ENCODE assay signal across 23 cellular contexts in genomic region chr18:50796495-50796894, GRCh38. TPM values are rescaled to one million over a fixed set of nuclear protein-coding genes. Genes with fewer than 3 reads are reported as not detected.
DNase-seq lines count a peak whose midpoint lies in the region; ATAC-seq and TF ChIP-seq lines count a peak whose summit lies in the region.
"Had no signal": no experiment of that assay in that cellular context is flagged by ENCODE, and none has a peak within 500 bp of the region (broad histone marks: within the 10 kb centered on the region; RNA-seq: fewer than 3 reads in every experiment).

No MANE protein-coding gene starts in this region.

- H3K36me3 Mint-ChIP-seq in Caco-2 (ENCODE audit: insufficient read depth, unreplicated experiment): no peaks in the 10 kb centered on the region
- H3K36me3 Mint-ChIP-seq in activated T-helper 17 cell treated with anti-CD3 and anti-CD28 coated beads, Interleukin-2, amount 50 U/mL, for 72 hours (ENCODE audit: low read depth): no peaks in the 10 kb centered on the region
- H3K36me3 Mint-ChIP-seq: CD4-positive, alpha-beta memory T cell had no signal

- no peak overlapping the region for H3K4me3 ChIP-seq in Caco-2 (ENCODE audit: low read depth, low read length)
- no peak overlapping the region for H3K4me3 ChIP-seq in esophagus muscularis mucosa
- no peak overlapping the region for H3K4me3 ChIP-seq in parathyroid adenoma (ENCODE audit: low read depth, low read length)
- H3K4me3 ChIP-seq: BLaER1 treated with 17β-estradiol and CSF1 and Interleukin-3, amounts not matched to agents 10 nM and 100 nM; GM23248; PC-9 had no signal

- H3K27me3 ChIP-seq in Caco-2 (replicated peaks; ENCODE audit: control insufficient read depth, insufficient read depth, low read length) (no peaks in the 10 kb centered on the region), esophagus muscularis mucosa (no peaks in the 10 kb centered on the region), parathyroid adenoma (ENCODE audit: control insufficient read depth, insufficient read depth, low read length) (no peaks in the 10 kb centered on the region)
- H3K27me3 ChIP-seq: BLaER1 treated with 17β-estradiol and CSF1 and Interleukin-3, amounts not matched to agents 10 nM and 100 nM had no signal

- CTCF ChIA-PET in Caco-2 (lab: Charles Lee): no interaction called here

- H3K9me3 Mint-ChIP-seq in Caco-2 (ENCODE audit: unreplicated experiment): no peaks in the 10 kb centered on the region
- H3K9me3 Mint-ChIP-seq in activated T-helper 17 cell treated with anti-CD3 and anti-CD28 coated beads, Interleukin-2, amount 50 U/mL, for 72 hours: no peaks in the 10 kb centered on the region
- H3K9me3 Mint-ChIP-seq: H9 had no signal

- intact Hi-C loops in Caco-2 (cut with micrococcal nuclease; ENCODE audit: unreplicated experiment): no loop called here
- intact Hi-C loops in esophagus muscularis mucosa (cut with DNase I): no loop called here

- H3K4me2 ChIP-seq in parathyroid adenoma (ENCODE audit: low read length): no peak overlapping the region
- H3K4me2 ChIP-seq: BLaER1 treated with 17β-estradiol and CSF1 and Interleukin-3, amounts not matched to agents 10 nM and 100 nM; KMS-11; PC-9 had no signal

- H3K4me1 Mint-ChIP-seq in Caco-2 (ENCODE audit: low read depth, unreplicated experiment): peaks cover 7% of the 10 kb centered on the region
- H3K4me1 Mint-ChIP-seq in activated T-helper 17 cell treated with anti-CD3 and anti-CD28 coated beads, Interleukin-2, amount 50 U/mL, for 72 hours: no peaks in the 10 kb centered on the region
- H3K4me1 Mint-ChIP-seq: CD4-positive, alpha-beta memory T cell had no signal

- ATAC-seq in left lobe of liver: peak; percentile 61
- no peak for ATAC-seq in activated T-helper 17 cell treated with anti-CD3 and anti-CD28 coated beads, Interleukin-2, amount 50 U/mL, for 72 hours (replicated peaks)

- DNase-seq in Caco-2: peak; percentile 12 to 46
- DNase-seq in esophagus muscularis mucosa (ENCODE audit: extremely low spot score): peak; percentile 86
- DNase-seq in left lobe of liver (ENCODE audit: low spot score): no peak
- no peak for DNase-seq in T1000 (lab: John Stamatoyannopoulos, UW)
- no peak for DNase-seq in activated T-cell treated with anti-CD3 and anti-CD28 coated beads, Interleukin-2, amount 50 U/mL, for 1 hour
- DNase-seq in NCI-H446 treated with DMSO at 0.1 percent for 48 hours (lab: John Stamatoyannopoulos, UW): no peak
- DNase-seq: 8988T; CD4-positive, alpha-beta memory T cell; GM23248; H9; IMR-90; NCI-H1105 treated with DMSO at 0.1 percent for 48 hours; NCI-H2081; NCI-H2171 treated with DMSO at 0.1 percent for 48 hours; NCI-H526; PC-9; RPMI8226; SHP77 had no signal

- POLR2A ChIA-PET in Caco-2 (lab: Charles Lee): no interaction called here

- H3K36me3 ChIP-seq in Caco-2 (ENCODE audit: control insufficient read depth, insufficient read depth, low read length) (no peaks in the 10 kb centered on the region), esophagus muscularis mucosa (no peaks in the 10 kb centered on the region), parathyroid adenoma (ENCODE audit: control insufficient read depth, insufficient read depth, low read length) (no peaks in the 10 kb centered on the region)
- H3K36me3 ChIP-seq: BLaER1 treated with 17β-estradiol and CSF1 and Interleukin-3, amounts not matched to agents 10 nM and 100 nM had no signal

- no peak for TF ChIP-seq CTCF in Caco-2 (IDR thresholded peaks at IDR 0.05; ENCODE audit: insufficient read depth in 1 of 2, low read depth in 1 of 2, low read length in 1 of 2, severe bottlenecking in 1 of 2, unreplicated experiment in 1 of 2)
- TF ChIP-seq CTCF in esophagus muscularis mucosa (IDR thresholded peaks at IDR 0.05): no peak
- no peak for TF ChIP-seq CTCF in parathyroid adenoma (IDR thresholded peaks at IDR 0.05)

- peak overlapping the region; percentile 15 for H3K4me3 Mint-ChIP-seq in Caco-2 (ENCODE audit: unreplicated experiment)
- no peak overlapping the region for H3K4me3 Mint-ChIP-seq in activated T-helper 17 cell treated with anti-CD3 and anti-CD28 coated beads, Interleukin-2, amount 50 U/mL, for 72 hours
- H3K4me3 Mint-ChIP-seq: H9 had no signal

- 85% methylated on average over 2 of the region's 2 CpGs for WGBS in esophagus muscularis mucosa

- no peak for TF ChIP-seq POLR2A in esophagus muscularis mucosa (IDR thresholded peaks at IDR 0.05; ENCODE audit: low read depth)

- peaks cover 12% of the 10 kb centered on the region for H3K4me1 ChIP-seq in Caco-2
- no peaks in the 10 kb centered on the region for H3K4me1 ChIP-seq in esophagus muscularis mucosa
- peaks cover 28% of the 10 kb centered on the region for H3K4me1 ChIP-seq in parathyroid adenoma
- H3K4me1 ChIP-seq: BLaER1 treated with 17β-estradiol and CSF1 and Interleukin-3, amounts not matched to agents 10 nM and 100 nM had no signal

- no TSS peak for BruUV-seq in Caco-2 (replicated peaks; lab: Mats Ljungman, UMichigan)

- H3K9me3 ChIP-seq in Caco-2 (no peaks in the 10 kb centered on the region), esophagus muscularis mucosa (no peaks in the 10 kb centered on the region), parathyroid adenoma (ENCODE audit: control insufficient read depth, low read length) (no peaks in the 10 kb centered on the region)
- H3K9me3 ChIP-seq: BLaER1 treated with 17β-estradiol and CSF1 and Interleukin-3, amounts not matched to agents 10 nM and 100 nM had no signal

- no peak for TF ChIP-seq EP300 in esophagus muscularis mucosa (IDR thresholded peaks at IDR 0.05)

- no peaks in the 10 kb centered on the region for H3K79me2 ChIP-seq in parathyroid adenoma

- H2AFZ ChIP-seq in parathyroid adenoma: peak overlapping the region; percentile 56
- H2AFZ ChIP-seq: GM23248, PC-9 had no signal

- no peaks in the 10 kb centered on the region for H3K27me3 Mint-ChIP-seq in Caco-2 (ENCODE audit: insufficient read depth, unreplicated experiment)
- H3K27me3 Mint-ChIP-seq in activated T-helper 17 cell treated with anti-CD3 and anti-CD28 coated beads, Interleukin-2, amount 50 U/mL, for 72 hours: peaks cover 35% of the 10 kb centered on the region

- no peak overlapping the region for H3K27ac Mint-ChIP-seq in Caco-2 (ENCODE audit: unreplicated experiment)
- H3K27ac Mint-ChIP-seq in activated T-helper 17 cell treated with anti-CD3 and anti-CD28 coated beads, Interleukin-2, amount 50 U/mL, for 72 hours: no peak overlapping the region
- H3K27ac Mint-ChIP-seq: CD4-positive, alpha-beta memory T cell; H9 had no signal

- H3K9ac ChIP-seq in parathyroid adenoma: no peak overlapping the region
- H3K9ac ChIP-seq: BLaER1 treated with 17β-estradiol and CSF1 and Interleukin-3, amounts not matched to agents 10 nM and 100 nM; GM23248; KMS-11 had no signal

- H3K27ac ChIP-seq in esophagus muscularis mucosa (replicated peaks in 1 of 4) (no peak overlapping the region), parathyroid adenoma (peak overlapping the region; percentile 34)
- H3K27ac ChIP-seq: BLaER1 treated with 17β-estradiol and CSF1 and Interleukin-3, amounts not matched to agents 10 nM and 100 nM; GM23248; KMS-11; PC-9 had no signal

RNA-seq across cellular contexts. Expression of gene MRO, which starts 23.3 kb away (rescaled TPM):
- total RNA-seq in Caco-2 (2022) (0.21 TPM in 1 of 2 replicates, not detected in the other), esophagus muscularis mucosa (1 to 10 TPM in 1 of 4 donors, under 1 TPM in 3; 0.52 to 1.4 (median 0.83) TPM), left lobe of liver (12.0 TPM)
- total RNA-seq in activated T-helper 17 cell treated with anti-CD3 and anti-CD28 coated beads, Interleukin-2, amount 50 U/mL, for 72 hours: not detected
- total RNA-seq: CD4-positive, alpha-beta memory T cell; Daoy; GM23248; IMR-90; PC-9 had no signal

Comparison
In these comparisons a context has a peak if more than half of its experiments do, and no peak if none do; other contexts are left out.
1. DNase-seq: peak in Caco-2 (2 of 2) and esophagus muscularis mucosa (single experiment); none in left lobe of liver (single experiment), T1000 (single experiment), activated T-cell treated with anti-CD3 and anti-CD28 coated beads, Interleukin-2, amount 50 U/mL, for 1 hour (single experiment) and NCI-H446 treated with DMSO at 0.1 percent for 48 hours (single experiment).